In genomic region chr13:34842466-34842865, GRCh38 we compare ENCODE assay signal across 26 cellular contexts.
DNase-seq lines count a peak whose midpoint lies in the region; ATAC-seq and TF ChIP-seq lines count a peak whose summit lies in the region.
"Had no signal": no experiment of that assay in that cellular context is flagged by ENCODE, and none has a peak within 500 bp of the region (broad histone marks: within the 10 kb centered on the region; RNA-seq: fewer than 3 reads in every experiment).

No MANE protein-coding gene starts in this region.

- no peaks in the 10 kb centered on the region for H3K36me3 ChIP-seq in OCI-LY3 (replicated peaks; ENCODE audit: low read depth, low read length)
- H3K36me3 ChIP-seq: ovary, right lobe of liver, vagina had no signal

- no peaks in the 10 kb centered on the region for H4K20me1 ChIP-seq in OCI-LY3 (ENCODE audit: insufficient read depth, low read length)

- peak overlapping the region; percentile 17 for H3K4me3 ChIP-seq in OCI-LY3 (ENCODE audit: low read length)
- H3K4me3 ChIP-seq: ovary, right lobe of liver, vagina had no signal

- H3K27me3 ChIP-seq in OCI-LY3 (ENCODE audit: low read depth, low read length): peaks cover 28% of the 10 kb centered on the region
- H3K27me3 ChIP-seq: ovary, right lobe of liver, vagina had no signal

- no peak for TF ChIP-seq CTCF in OCI-LY3 (IDR thresholded peaks at IDR 0.05; ENCODE audit: low read depth, low read length)

- no peak overlapping the region for H2AFZ ChIP-seq in OCI-LY3 (ENCODE audit: low read depth, low read length)

- H3K4me2 ChIP-seq in OCI-LY3 (ENCODE audit: low read length): peak overlapping the region; percentile 50

- no peak overlapping the region for H3K9ac ChIP-seq in OCI-LY3 (ENCODE audit: low read length)

- no peaks in the 10 kb centered on the region for H3K79me2 ChIP-seq in OCI-LY3 (ENCODE audit: low read length)

- no peaks in the 10 kb centered on the region for H3K9me3 ChIP-seq in OCI-LY3 (ENCODE audit: insufficient read depth, low read length)
- H3K9me3 ChIP-seq: ovary, right lobe of liver, vagina had no signal

- peaks cover 13% of the 10 kb centered on the region for H3K4me1 ChIP-seq in OCI-LY3 (ENCODE audit: low read length)
- H3K4me1 ChIP-seq: right lobe of liver, vagina had no signal

- peak; percentile 67 for ATAC-seq in GM19467 (IDR thresholded peaks at IDR 0.05; ENCODE audit: unreplicated experiment)
- peak; percentile 72 for ATAC-seq in HG03342 (IDR thresholded peaks at IDR 0.05; ENCODE audit: unreplicated experiment)
- ATAC-seq: activated CD4-positive, alpha-beta T cell treated with anti-CD3 and anti-CD28 coated beads for 36 hours; left lobe of liver; natural killer cell treated with Interleukin-12 subunit alpha and Interleukin-12 subunit beta and Interleukin-15 and Interleukin-18, amount 100 ng/mL, for 72 hours; right lobe of liver; T-cell had no signal

- no peak overlapping the region for H3K27ac ChIP-seq in OCI-LY3 (ENCODE audit: low read length)
- H3K27ac ChIP-seq: epithelial cell of prostate, ovary, right lobe of liver, vagina had no signal

- peak; percentile 46 for DNase-seq in DMS79 treated with DMSO at 0.1 percent for 48 hours (lab: John Stamatoyannopoulos, UW)
- DNase-seq in stimulated activated CD4-positive, alpha-beta T cell treated with anti-CD3 and anti-CD28 coated beads, Interleukin-15, amount 100 ng/mL, for 24 hours: no peak
- DNase-seq in T-helper 1 cell: no peak
- DNase-seq in activated naive CD4-positive, alpha-beta T cell treated with anti-CD3 and anti-CD28 coated beads, Interleukin-2, amount 50 U/mL, for 16 hours: no peak
- DNase-seq in GM19240 (ENCODE audit: insufficient read length, low spot score): no peak
- DNase-seq: activated CD4-positive, alpha-beta T cell treated with anti-CD3 and anti-CD28 coated beads for 36 hours; activated naive CD8-positive, alpha-beta T cell treated with anti-CD3 and anti-CD28 coated beads for 36 hours; CD4-positive, CD25-positive, alpha-beta regulatory T cell; cerebellar nuclear complex; DMS 273 treated with DMSO at 0.1 percent for 48 hours; foreskin fibroblast; GDM1; GOT3; NCI-H1048; NCI-H2029 treated with DMSO at 0.1 percent for 48 hours; NCI-H510A treated with DMSO at 0.1 percent for 48 hours; ovary; right lobe of liver; T-cell had no signal
